ENCODE assay signal across 22 cellular contexts in genomic region chr7:98998821-98999725, GRCh38.
DNase-seq lines count a peak whose midpoint lies in the region; FAIRE-seq and TF ChIP-seq lines count a peak whose summit lies in the region.
"Had no signal": no experiment of that assay in that cellular context is flagged by ENCODE, and none has a peak within 500 bp of the region (broad histone marks: within the 10 kb centered on the region; RNA-seq: fewer than 3 reads in every experiment).

No MANE protein-coding gene starts in this region.

- H3K4me3 ChIP-seq in AG10803 (ENCODE audit: low read length) (no peak overlapping the region), HEK293 (ENCODE audit: low read depth, low read length) (no peak overlapping the region), fibroblast of the aortic adventitia (ENCODE audit: low read depth, low read length) (no peak overlapping the region), small intestine (ENCODE audit: low read depth in 1 of 2, low read length in 2 of 2) (no peak overlapping the region), SK-N-SH (ENCODE audit: low read depth in 2 of 2, low read length in 1 of 2) (no peak overlapping the region), HAP-1 (no peak overlapping the region)
- H3K4me3 ChIP-seq: pancreas had no signal

- H3K27ac ChIP-seq in HEK293 (ENCODE audit: extremely low read depth, low read depth, low read length) (no peak overlapping the region), small intestine (ENCODE audit: low read depth in 1 of 2, low read length in 1 of 2) (peak overlapping the region in 1 of 2 donors; percentile 22), SK-N-SH (ENCODE audit: low read depth in 2 of 2, low read length in 1 of 2) (no peak overlapping the region)
- H3K27ac ChIP-seq: pancreas had no signal

- POLR2A ChIA-PET in HEK293 (lab: Yijun Ruan, JAX) (no interaction called here), SK-N-SH (lab: Yijun Ruan, JAX) (no interaction called here)

- no peaks in the 10 kb centered on the region for H3K9me3 ChIP-seq in HEK293 (ENCODE audit: control insufficient read depth, insufficient read depth, low read depth, low read length)
- H3K9me3 ChIP-seq in small intestine (ENCODE audit: control insufficient read depth, low read depth) = no peaks in the 10 kb centered on the region
- H3K9me3 ChIP-seq in SK-N-SH = no peaks in the 10 kb centered on the region
- no peaks in the 10 kb centered on the region for H3K9me3 ChIP-seq in HAP-1
- H3K9me3 ChIP-seq: pancreas had no signal

- H2AFZ ChIP-seq in SK-N-SH (ENCODE audit: low read depth) = no peak overlapping the region

- in situ Hi-C loops in HAP-1 (cut with MboI; ENCODE audit: low sequenced_read_pairs) = no loop called here

- H3K4me1 ChIP-seq in HEK293 (ENCODE audit: control insufficient read depth, insufficient read depth, low read length) (no peaks in the 10 kb centered on the region), small intestine (ENCODE audit: control insufficient read depth in 2 of 2, insufficient read depth in 1 of 2, low read depth in 1 of 2, low read length in 1 of 2) (no peaks in the 10 kb centered on the region), SK-N-SH (ENCODE audit: control insufficient read depth in 1 of 2, insufficient read depth in 2 of 2, low read depth in 1 of 2, low read length in 1 of 2) (peaks cover 0 to 2% of the 10 kb centered on the region in 2 experiments; a peak in 1 of 4 replicates), HAP-1 (no peaks in the 10 kb centered on the region)
- H3K4me1 ChIP-seq: pancreas had no signal

- no peaks in the 10 kb centered on the region for H4K20me1 ChIP-seq in SK-N-SH (ENCODE audit: insufficient read depth)

- H3F3A ChIP-seq in SK-N-SH (replicated peaks; ENCODE audit: insufficient read depth) = peaks cover 4% of the 10 kb centered on the region

- WGBS in small intestine, 3 donors = 24 to 66% (median 46%) methylated on average over 10 of the region's 10 CpGs
- 92% methylated on average over 10 of the region's 10 CpGs for whole genome bisulfite sequencing in SK-N-SH (ENCODE audit: low lambda C conversion rate)

- no peaks in the 10 kb centered on the region for H3K9me2 ChIP-seq in SK-N-SH

- H3K4me2 ChIP-seq in SK-N-SH = no peak overlapping the region

- no peak overlapping the region for H3K9ac ChIP-seq in SK-N-SH

- FAIRE-seq in small intestine (lab: Jason Lieb, UNC) = no peak
- FAIRE-seq: kidney, pancreas, urothelium cell line had no signal

- peak; percentile 36 for DNase-seq in AG10803 (ENCODE audit: low read depth)
- DNase-seq in fibroblast of the aortic adventitia (ENCODE audit: low read depth) = peak; percentile 35
- DNase-seq in small intestine = peak; percentile 84
- DNase-seq in SK-N-SH = no peak
- DNase-seq in DMS 273 treated with DMSO at 0.1 percent for 48 hours (lab: John Stamatoyannopoulos, UW) = no peak
- no peak for DNase-seq in RPMI8226
- DNase-seq in HAP-1 (ENCODE audit: low spot score in 2 of 2) = no peak
- DNase-seq: activated CD4-positive, alpha-beta T cell treated with anti-CD3 and anti-CD28 coated beads, Interleukin-2, amount 50 U/mL, for 1 hour; activated naive CD4-positive, alpha-beta T cell treated with anti-CD3 and anti-CD28 coated beads, Interleukin-2, amount 10 ng/mL, durations not matched to agents 7 days and 5 days; effector CD4-positive, alpha-beta T cell; KBM-7; kidney; naive thymus-derived CD4-positive, alpha-beta T cell; NCI-H146; NCI-H2171 treated with DMSO at 0.1 percent for 48 hours; NCI-H748 treated with DMSO at 0.1 percent for 48 hours; right cardiac atrium; stimulated activated CD4-positive, alpha-beta T cell treated with anti-CD3 and anti-CD28 coated beads, Interleukin-12 subunit alpha, Interleukin-12 subunit beta, amount 100 ng/mL, for 4 hours; T-helper 9 cell had no signal

- TF ChIP-seq EP300 in SK-N-SH (IDR thresholded peaks at IDR 0.05; ENCODE audit: borderline replicate concordance in 1 of 2, low read depth in 1 of 2, low read length in 1 of 2) = no peak

- H3K79me2 ChIP-seq in SK-N-SH (ENCODE audit: insufficient read depth) = no peaks in the 10 kb centered on the region

- H3K36me3 ChIP-seq in HEK293 (ENCODE audit: control insufficient read depth in 2 of 2, insufficient read depth in 1 of 2, low read length in 2 of 2) (peaks cover 20 to 87% of the 10 kb centered on the region in 2 experiments), small intestine (ENCODE audit: control insufficient read depth in 2 of 2, insufficient read depth in 2 of 2, low read length in 2 of 2) (peaks cover 18 to 21% of the 10 kb centered on the region in 2 donors), SK-N-SH (replicated peaks in 1 of 2; ENCODE audit: control insufficient read depth in 1 of 2, insufficient read depth in 2 of 2, low read length in 1 of 2) (peaks cover 41 to 88% of the 10 kb centered on the region in 2 experiments), HAP-1 (replicated peaks) (peaks cover 45% of the 10 kb centered on the region)

- CTCF ChIA-PET in HEK293 (lab: Yijun Ruan, JAX) = no interaction called here
- CTCF ChIA-PET in SK-N-SH (lab: Yijun Ruan, JAX) = no interaction called here

- TF ChIP-seq CTCF in AG10803 (conservative IDR thresholded peaks at IDR 0.05; ENCODE audit: low read length) = no peak
- TF ChIP-seq CTCF in HEK293 (tag by site-specific recombination; IDR thresholded peaks at IDR 0.05) = no peak
- no peak for TF ChIP-seq CTCF in fibroblast of the aortic adventitia (IDR thresholded peaks at IDR 0.05; ENCODE audit: insufficient read depth, low read length)
- TF ChIP-seq CTCF in SK-N-SH (IDR thresholded peaks at IDR 0.05) = no peak

- no peak for TF ChIP-seq RAD21 in SK-N-SH (IDR thresholded peaks at IDR 0.05; ENCODE audit: low read length)

- H3K27me3 ChIP-seq in small intestine (ENCODE audit: control insufficient read depth in 2 of 2, insufficient read depth in 2 of 2, low read length in 2 of 2) (no peaks in the 10 kb centered on the region), SK-N-SH (ENCODE audit: insufficient read depth) (no peaks in the 10 kb centered on the region), HAP-1 (ENCODE audit: low read depth) (no peaks in the 10 kb centered on the region)
- H3K27me3 ChIP-seq: pancreas had no signal

TF ChIP-seq in HEK293, 187 proteins besides CTCF, POLR2A, EP300 and RAD21 (continues in another document):
- peak; percentile 81; the same call in 1 of the 2 replicates for TF ChIP-seq ZBTB17 (tag by site-specific recombination; IDR thresholded peaks at IDR 0.05)
- TF ChIP-seq ZNF155 (tag by site-specific recombination; IDR thresholded peaks at IDR 0.05) = no peak
- TF ChIP-seq ZNF555 (tag by site-specific recombination; conservative IDR thresholded peaks at IDR 0.05) = no peak
- TF ChIP-seq ZNF302 (tag by site-specific recombination; IDR thresholded peaks at IDR 0.05; ENCODE audit: low read depth) = no peak
- TF ChIP-seq, protein P1, sequence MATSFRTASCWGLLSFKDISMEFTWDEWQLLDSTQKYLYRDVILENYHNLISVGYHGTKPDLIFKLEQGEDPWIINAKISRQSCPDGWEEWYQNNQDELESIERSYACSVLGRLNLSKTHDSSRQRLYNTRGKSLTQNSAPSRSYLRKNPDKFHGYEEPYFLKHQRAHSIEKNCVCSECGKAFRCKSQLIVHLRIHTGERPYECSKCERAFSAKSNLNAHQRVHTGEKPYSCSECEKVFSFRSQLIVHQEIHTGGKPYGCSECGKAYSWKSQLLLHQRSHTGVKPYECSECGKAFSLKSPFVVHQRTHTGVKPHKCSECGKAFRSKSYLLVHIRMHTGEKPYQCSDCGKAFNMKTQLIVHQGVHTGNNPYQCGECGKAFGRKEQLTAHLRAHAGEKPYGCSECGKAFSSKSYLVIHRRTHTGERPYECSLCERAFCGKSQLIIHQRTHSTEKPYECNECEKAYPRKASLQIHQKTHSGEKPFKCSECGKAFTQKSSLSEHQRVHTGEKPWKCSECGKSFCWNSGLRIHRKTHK (tag by site-specific recombination; IDR thresholded peaks at IDR 0.05) = no peak

TF ChIP-seq in SK-N-SH, 30 proteins besides CTCF, POLR2A, EP300 and RAD21:
- TF ChIP-seq NRF1 (IDR thresholded peaks at IDR 0.05; ENCODE audit: low read depth, low read length) (no peak), GABPA (IDR thresholded peaks at IDR 0.05; ENCODE audit: low read depth) (no peak), USF2 (IDR thresholded peaks at IDR 0.05; ENCODE audit: borderline replicate concordance, low read depth, low read length) (no peak), FOSL2 (IDR thresholded peaks at IDR 0.05; ENCODE audit: borderline replicate concordance, low read depth) (no peak), SIN3A (IDR thresholded peaks at IDR 0.05; ENCODE audit: borderline replicate concordance, low read depth, low read length) (no peak)
- TF ChIP-seq, protein P2, sequence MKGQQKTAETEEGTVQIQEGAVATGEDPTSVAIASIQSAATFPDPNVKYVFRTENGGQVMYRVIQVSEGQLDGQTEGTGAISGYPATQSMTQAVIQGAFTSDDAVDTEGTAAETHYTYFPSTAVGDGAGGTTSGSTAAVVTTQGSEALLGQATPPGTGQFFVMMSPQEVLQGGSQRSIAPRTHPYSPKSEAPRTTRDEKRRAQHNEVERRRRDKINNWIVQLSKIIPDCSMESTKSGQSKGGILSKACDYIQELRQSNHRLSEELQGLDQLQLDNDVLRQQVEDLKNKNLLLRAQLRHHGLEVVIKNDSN (IDR thresholded peaks at IDR 0.05; ENCODE audit: borderline replicate concordance, low read depth) = no peak
- TF ChIP-seq, protein P3, sequence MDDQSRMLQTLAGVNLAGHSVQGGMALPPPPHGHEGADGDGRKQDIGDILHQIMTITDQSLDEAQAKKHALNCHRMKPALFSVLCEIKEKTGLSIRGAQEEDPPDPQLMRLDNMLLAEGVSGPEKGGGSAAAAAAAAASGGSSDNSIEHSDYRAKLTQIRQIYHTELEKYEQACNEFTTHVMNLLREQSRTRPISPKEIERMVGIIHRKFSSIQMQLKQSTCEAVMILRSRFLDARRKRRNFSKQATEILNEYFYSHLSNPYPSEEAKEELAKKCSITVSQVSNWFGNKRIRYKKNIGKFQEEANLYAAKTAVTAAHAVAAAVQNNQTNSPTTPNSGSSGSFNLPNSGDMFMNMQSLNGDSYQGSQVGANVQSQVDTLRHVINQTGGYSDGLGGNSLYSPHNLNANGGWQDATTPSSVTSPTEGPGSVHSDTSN (IDR thresholded peaks at IDR 0.05) = no peak

Comparison
In these comparisons a context has a peak if more than half of its experiments do, and no peak if none do; other contexts are left out.
1. DNase-seq: peak in AG10803 (single experiment), fibroblast of the aortic adventitia (single experiment) and small intestine (single experiment); none in SK-N-SH (single experiment), DMS 273 treated with DMSO at 0.1 percent for 48 hours (single experiment), RPMI8226 (single experiment) and HAP-1 (0 of 2).